In genomic region chr10:3741688-3742461, GRCh38 we compare ENCODE assay signal across 11 cellular contexts. TPM values are rescaled to one million over a fixed set of nuclear protein-coding genes. Genes with fewer than 3 reads are reported as not detected.
A peak's percentile ranks its signal among the peaks of the same experiment; 100 is the strongest.
DNase-seq lines count a peak whose midpoint lies in the region; TF ChIP-seq lines count a peak whose summit lies in the region.
"Had no signal": no experiment of that assay in that cellular context is flagged by ENCODE, and none has a peak within 500 bp of the region (broad histone marks: within the 10 kb centered on the region; RNA-seq: fewer than 3 reads in every experiment).

No MANE protein-coding gene starts in this region.

- H3K4me1 ChIP-seq in right atrium auricular region (peaks cover 0 to 13% of the 10 kb centered on the region in 2 donors), left ventricle myocardium inferior (peaks cover 8% of the 10 kb centered on the region), vagina (no peaks in the 10 kb centered on the region)

- no peak for TF ChIP-seq CTCF in right atrium auricular region (IDR thresholded peaks at IDR 0.05)
- no peak for TF ChIP-seq CTCF in left ventricle myocardium inferior (IDR thresholded peaks at IDR 0.05; ENCODE audit: borderline replicate concordance)
- TF ChIP-seq CTCF in fibroblast of villous mesenchyme (IDR thresholded peaks at IDR 0.05; ENCODE audit: insufficient read depth, low read depth, low read length) = no peak
- no peak for TF ChIP-seq CTCF in vagina (IDR thresholded peaks at IDR 0.05)
- TF ChIP-seq CTCF in nephron progenitor cell (IDR thresholded peaks at IDR 0.05) = no peak

- DNase-seq in right atrium auricular region (ENCODE audit: low spot score) (peak; percentile 47), left ventricle myocardium inferior (no peak), fibroblast of villous mesenchyme (ENCODE audit: low read depth) (peak; percentile 63), vagina (ENCODE audit: extremely low spot score in 2 of 2) (peak in 1 of 2 donors; percentile 76), NCI-H82 (lab: John Stamatoyannopoulos, UW) (no peak), SW480 (ENCODE audit: low spot score) (no peak), nephron progenitor cell (no peak)
- DNase-seq: pancreas had no signal

- intact Hi-C loops in left ventricle myocardium inferior (cut with micrococcal nuclease) = no loop called here
- intact Hi-C loops in vagina (cut with DNase I) = no loop called here

- no peaks in the 10 kb centered on the region for H3K9me3 Mint-ChIP-seq in T-helper 1 cell treated with Interleukin-12 subunit alpha and Interleukin-12 subunit beta and Interleukin-4 antibody, amounts not matched to agents 30 μg/mL and 1 μg/mL, for 36 hours
- peaks cover 8% of the 10 kb centered on the region for H3K9me3 Mint-ChIP-seq in nephron progenitor cell

- H3K36me3 ChIP-seq in right atrium auricular region (no peaks in the 10 kb centered on the region), left ventricle myocardium inferior (no peaks in the 10 kb centered on the region), vagina (no peaks in the 10 kb centered on the region)
- H3K36me3 ChIP-seq: BLaER1 treated with 17β-estradiol and CSF1 and Interleukin-3, amounts not matched to agents 10 nM and 100 nM; pancreas had no signal

- no peak overlapping the region for H3K4me3 Mint-ChIP-seq in T-helper 1 cell treated with Interleukin-12 subunit alpha and Interleukin-12 subunit beta and Interleukin-4 antibody, amounts not matched to agents 30 μg/mL and 1 μg/mL, for 36 hours
- H3K4me3 Mint-ChIP-seq in nephron progenitor cell = no peak overlapping the region
- H3K4me3 Mint-ChIP-seq: activated naive CD8-positive, alpha-beta T cell had no signal

- H3K27ac Mint-ChIP-seq in T-helper 1 cell treated with Interleukin-12 subunit alpha and Interleukin-12 subunit beta and Interleukin-4 antibody, amounts not matched to agents 30 μg/mL and 1 μg/mL, for 36 hours = peak overlapping the region; percentile 81
- H3K27ac Mint-ChIP-seq in nephron progenitor cell = no peak overlapping the region
- H3K27ac Mint-ChIP-seq: activated naive CD8-positive, alpha-beta T cell had no signal

- H3K4me1 Mint-ChIP-seq in T-helper 1 cell treated with Interleukin-12 subunit alpha and Interleukin-12 subunit beta and Interleukin-4 antibody, amounts not matched to agents 30 μg/mL and 1 μg/mL, for 36 hours (ENCODE audit: low read depth) = peaks cover 26% of the 10 kb centered on the region
- H3K4me1 Mint-ChIP-seq in nephron progenitor cell = peaks cover 13% of the 10 kb centered on the region

- H3K27me3 ChIP-seq in right atrium auricular region (no peaks in the 10 kb centered on the region), left ventricle myocardium inferior (ENCODE audit: low read depth) (no peaks in the 10 kb centered on the region), vagina (no peaks in the 10 kb centered on the region)
- H3K27me3 ChIP-seq: BLaER1 treated with 17β-estradiol and CSF1 and Interleukin-3, amounts not matched to agents 10 nM and 100 nM; pancreas had no signal

- H3K27ac ChIP-seq in right atrium auricular region (peak overlapping the region; percentile 24 to 39), left ventricle myocardium inferior (replicated peaks) (no peak overlapping the region), vagina (peak overlapping the region; percentile 53)
- H3K27ac ChIP-seq: BLaER1 treated with 17β-estradiol and CSF1 and Interleukin-3, amounts not matched to agents 10 nM and 100 nM; pancreas had no signal

- TF ChIP-seq POLR2A in vagina (IDR thresholded peaks at IDR 0.05) = no peak

- H3K36me3 Mint-ChIP-seq in T-helper 1 cell treated with Interleukin-12 subunit alpha and Interleukin-12 subunit beta and Interleukin-4 antibody, amounts not matched to agents 30 μg/mL and 1 μg/mL, for 36 hours (ENCODE audit: low read depth) = peaks cover 2% of the 10 kb centered on the region
- no peaks in the 10 kb centered on the region for H3K36me3 Mint-ChIP-seq in nephron progenitor cell (ENCODE audit: low read depth)
- H3K36me3 Mint-ChIP-seq: activated naive CD8-positive, alpha-beta T cell had no signal

- no peaks in the 10 kb centered on the region for H3K9me3 ChIP-seq in right atrium auricular region
- no peaks in the 10 kb centered on the region for H3K9me3 ChIP-seq in left ventricle myocardium inferior (replicated peaks)
- no peaks in the 10 kb centered on the region for H3K9me3 ChIP-seq in vagina
- H3K9me3 ChIP-seq: pancreas had no signal

- peak overlapping the region in 1 of 2 donors; percentile 1 for H3K4me3 ChIP-seq in right atrium auricular region
- H3K4me3 ChIP-seq in left ventricle myocardium inferior = no peak overlapping the region
- H3K4me3 ChIP-seq in fibroblast of villous mesenchyme (ENCODE audit: low read depth, low read length) = peak overlapping the region; percentile 6
- no peak overlapping the region for H3K4me3 ChIP-seq in vagina
- H3K4me3 ChIP-seq: BLaER1 treated with 17β-estradiol and CSF1 and Interleukin-3, amounts not matched to agents 10 nM and 100 nM; pancreas had no signal

- H3K27me3 Mint-ChIP-seq in T-helper 1 cell treated with Interleukin-12 subunit alpha and Interleukin-12 subunit beta and Interleukin-4 antibody, amounts not matched to agents 30 μg/mL and 1 μg/mL, for 36 hours (ENCODE audit: low read depth) = peaks cover 5% of the 10 kb centered on the region
- H3K27me3 Mint-ChIP-seq in nephron progenitor cell (ENCODE audit: low read depth, poor library complexity) = peaks cover 2% of the 10 kb centered on the region
- H3K27me3 Mint-ChIP-seq: activated naive CD8-positive, alpha-beta T cell had no signal

RNA-seq across cellular contexts. Expression of gene KLF6, which starts 43.1 kb away (rescaled TPM):
- 10 to 100 TPM; 29.1 to 44.7 TPM for total RNA-seq in right atrium auricular region
- total RNA-seq in left ventricle myocardium inferior = 43.8 TPM
- 37.6 and 51.5 TPM in 2 replicates for total RNA-seq in fibroblast of villous mesenchyme
- 145 TPM for total RNA-seq in vagina

Comparison
In these comparisons a context has a peak if more than half of its experiments do, and no peak if none do; other contexts are left out.
1. DNase-seq: peak in right atrium auricular region (single experiment) and fibroblast of villous mesenchyme (single experiment); none in left ventricle myocardium inferior (single experiment), NCI-H82 (single experiment), SW480 (single experiment) and nephron progenitor cell (single experiment).